20 cellular contexts compared by ENCODE assay signal in genomic region chr6:21457647-21458046, GRCh38.
"Had no signal": no experiment of that assay in that cellular context is flagged by ENCODE, and none has a peak within 500 bp of the region (broad histone marks: within the 10 kb centered on the region; RNA-seq: fewer than 3 reads in every experiment).

No MANE protein-coding gene starts in this region.

- H3K4me3 Mint-ChIP-seq: natural killer cell treated with Interleukin-12 subunit alpha and Interleukin-12 subunit beta and Interleukin-15 and Interleukin-18, amount 100 ng/mL, for 72 hours; stimulated activated effector memory CD8-positive, alpha-beta T cell treated with anti-CD3 and anti-CD28 coated beads, Interleukin-12 subunit alpha, Interleukin-12 subunit beta, amount 100 ng/mL, for 72 hours had no signal

- H3K4me1 ChIP-seq: psoas muscle, sigmoid colon had no signal

- H3K4me1 Mint-ChIP-seq: stimulated activated effector memory CD8-positive, alpha-beta T cell treated with anti-CD3 and anti-CD28 coated beads, Interleukin-12 subunit alpha, Interleukin-12 subunit beta, amount 100 ng/mL, for 72 hours had no signal

- H3K4me3 ChIP-seq: heart left ventricle, lung, psoas muscle, sigmoid colon, skin epidermis, tibial nerve had no signal

- ATAC-seq: esophagus mucosa; heart left ventricle; left colon; left ventricle myocardium superior; natural killer cell treated with Interleukin-12 subunit alpha and Interleukin-12 subunit beta and Interleukin-15 and Interleukin-18, amount 100 ng/mL, for 72 hours; psoas muscle; stimulated activated effector memory CD8-positive, alpha-beta T cell treated with anti-CD3 and anti-CD28 coated beads, Interleukin-12 subunit alpha, Interleukin-12 subunit beta, amount 100 ng/mL, for 72 hours; stimulated activated naive CD8-positive, alpha-beta T cell treated with anti-CD3 and anti-CD28 coated beads, Interleukin-15, Interleukin-2, amounts not matched to agents 100 U/mL and 50 U/mL, for 24 hours had no signal

- H3K36me3 Mint-ChIP-seq: natural killer cell treated with Interleukin-12 subunit alpha and Interleukin-12 subunit beta and Interleukin-15 and Interleukin-18, amount 100 ng/mL, for 72 hours; stimulated activated effector memory CD8-positive, alpha-beta T cell treated with anti-CD3 and anti-CD28 coated beads, Interleukin-12 subunit alpha, Interleukin-12 subunit beta, amount 100 ng/mL, for 72 hours had no signal

- H3K9me3 Mint-ChIP-seq: natural killer cell treated with Interleukin-12 subunit alpha and Interleukin-12 subunit beta and Interleukin-15 and Interleukin-18, amount 100 ng/mL, for 72 hours; stimulated activated effector memory CD8-positive, alpha-beta T cell treated with anti-CD3 and anti-CD28 coated beads, Interleukin-12 subunit alpha, Interleukin-12 subunit beta, amount 100 ng/mL, for 72 hours had no signal

- H3K36me3 ChIP-seq: heart left ventricle, sigmoid colon, tibial nerve had no signal

- H3K27ac ChIP-seq: heart left ventricle, psoas muscle, sigmoid colon, skin epidermis, testis, tibial nerve had no signal

- H3K27me3 ChIP-seq: heart left ventricle, sigmoid colon, testis, tibial nerve had no signal

- H3K9me3 ChIP-seq: heart left ventricle, psoas muscle, sigmoid colon, testis, tibial nerve had no signal

- DNase-seq: effector memory CD4-positive, alpha-beta T cell; heart left ventricle; hippocampal formation; left colon; left ventricle myocardium superior; mesenchymal stem cell; midbrain; psoas muscle; retina; sigmoid colon; stimulated activated CD4-positive, alpha-beta T cell treated with anti-CD3 and anti-CD28 coated beads, Interleukin-2, amount 100 ng/mL, for 48 hours; stimulated activated CD8-positive, alpha-beta memory T cell treated with anti-CD3 and anti-CD28 coated beads, Interleukin-4, amount 100 ng/mL, for 48 hours; stimulated activated naive CD8-positive, alpha-beta T cell treated with anti-CD3 and anti-CD28 coated beads, Interleukin-15, Interleukin-2, amounts not matched to agents 100 U/mL and 50 U/mL, for 24 hours; testis had no signal

- H3K27ac Mint-ChIP-seq: natural killer cell treated with Interleukin-12 subunit alpha and Interleukin-12 subunit beta and Interleukin-15 and Interleukin-18, amount 100 ng/mL, for 72 hours; stimulated activated effector memory CD8-positive, alpha-beta T cell treated with anti-CD3 and anti-CD28 coated beads, Interleukin-12 subunit alpha, Interleukin-12 subunit beta, amount 100 ng/mL, for 72 hours had no signal
